8 cellular contexts compared by ENCODE assay signal in the genomic region with DNA sequence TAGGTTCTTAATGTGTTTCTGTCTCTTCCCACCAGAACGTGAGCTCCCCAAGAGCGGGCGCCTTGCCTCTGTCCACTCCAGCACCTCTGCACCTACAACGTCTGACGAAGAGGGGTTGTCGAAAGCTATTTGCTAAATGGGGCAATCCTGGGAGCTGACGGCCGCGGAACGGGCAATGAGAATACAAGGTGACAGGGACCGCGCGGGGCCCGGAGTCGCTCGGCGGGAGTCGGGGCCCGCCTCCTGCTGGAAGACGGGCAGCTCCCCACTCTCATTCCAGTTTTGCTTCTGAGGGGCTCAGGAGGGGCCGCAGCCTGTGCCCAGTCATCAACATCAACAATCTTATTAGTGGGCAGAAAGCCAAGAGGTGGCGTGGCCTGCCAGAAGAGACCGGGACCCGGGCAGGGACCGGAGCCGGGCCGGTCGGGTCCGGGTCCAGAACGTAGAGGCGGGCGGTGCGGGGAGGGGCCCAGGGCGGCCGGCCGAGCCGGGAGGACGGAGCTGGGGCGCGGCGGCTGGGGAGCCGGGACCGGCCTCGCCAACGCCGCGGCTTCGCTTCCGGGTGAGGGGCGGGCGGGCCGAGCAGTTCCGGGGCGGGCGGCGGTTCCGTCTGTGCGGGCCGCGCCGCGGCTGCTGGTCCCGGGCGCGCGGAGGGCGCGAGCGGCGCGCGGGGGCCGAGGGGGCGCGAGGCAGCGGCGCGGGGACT. TPM values are rescaled to one million over a fixed set of nuclear protein-coding genes. Genes with fewer than 3 reads are reported as not detected.
DNase-seq lines count a peak whose midpoint lies in the region; ATAC-seq and TF ChIP-seq lines count a peak whose summit lies in the region.

A gene (plus strand): TSS at position 603 of the 706 bp plus-strand sequence. CDS start 191 bp downstream, outside the sequence.

- H3K27me3 ChIP-seq in Caco-2 (replicated peaks; ENCODE audit: control insufficient read depth, insufficient read depth, low read length), result no peaks in the 10 kb centered on the region
- no peaks in the 10 kb centered on the region for H3K27me3 ChIP-seq in layer of hippocampus (ENCODE audit: control insufficient read depth, insufficient read depth, low read length)

- no peaks in the 10 kb centered on the region for H3K36me3 ChIP-seq in Caco-2 (ENCODE audit: control insufficient read depth, insufficient read depth, low read length)

- CTCF ChIA-PET in Caco-2 (lab: Charles Lee), result interaction anchor here (0.6 to 3.5 kb wide), 9 partner anchors 9 to 182 kb away, joined by 3 to 36 read pairs (median 5); no protein-coding TSS in a partner anchor

- DNase-seq in Caco-2, result peak; percentile 60 to 70
- peak; percentile 73 for DNase-seq in NCI-H1092 treated with DMSO at 0.1 percent for 48 hours (lab: John Stamatoyannopoulos, UW)
- DNase-seq in activated CD4-positive, CD25-positive, alpha-beta regulatory T cell treated with anti-CD3 and anti-CD28 coated beads, Interleukin-2, amount 50 U/mL, for 72 hours, result peak; percentile 76
- DNase-seq in choroid plexus epithelial cell (ENCODE audit: low read depth), result peak; percentile 74
- peak; percentile 26 to 36 for DNase-seq in stimulated activated CD4-positive, alpha-beta T cell treated with anti-CD3 and anti-CD28 coated beads, Interleukin-1b, Interleukin-23, amount 100 ng/mL, for 1 hour (ENCODE audit: low read depth in 2 of 2)

- peak within 1 kb of the TSS; percentile 87 for H3K4me3 Mint-ChIP-seq in Caco-2 (ENCODE audit: unreplicated experiment)

- H3K4me1 Mint-ChIP-seq in Caco-2 (ENCODE audit: low read depth, unreplicated experiment), result peaks cover 12% of the 10 kb centered on the region

- POLR2A ChIA-PET in Caco-2 (lab: Charles Lee), result interaction anchor here (0.5 to 0.7 kb wide), 3 partner anchors 19 to 1580 kb away, joined by 3 to 15 read pairs (median 14); no protein-coding TSS in a partner anchor

- no peaks in the 10 kb centered on the region for H3K9me3 Mint-ChIP-seq in Caco-2 (ENCODE audit: unreplicated experiment)

- ATAC-seq in GM21619 (IDR thresholded peaks at IDR 0.05; ENCODE audit: unreplicated experiment) (peak; percentile 60), HG03135 (IDR thresholded peaks at IDR 0.05; ENCODE audit: unreplicated experiment) (no peak)

- H3K27ac Mint-ChIP-seq in Caco-2 (ENCODE audit: unreplicated experiment), result peak within 1 kb of the TSS; percentile 72

- intact Hi-C loops in Caco-2 (cut with micrococcal nuclease; ENCODE audit: unreplicated experiment), result no loop called here

- no peaks in the 10 kb centered on the region for H3K27me3 Mint-ChIP-seq in Caco-2 (ENCODE audit: insufficient read depth, unreplicated experiment)

- no TSS peak for BruUV-seq in Caco-2 (replicated peaks; lab: Mats Ljungman, UMichigan)

- peak within 1 kb of the TSS; percentile 63 for H3K27ac ChIP-seq in layer of hippocampus (ENCODE audit: low read depth, low read length)

- H3K9me3 ChIP-seq in Caco-2, result no peaks in the 10 kb centered on the region

- peak within 1 kb of the TSS; percentile 95 for H3K4me3 ChIP-seq in Caco-2 (ENCODE audit: low read depth, low read length)
- peak within 1 kb of the TSS; percentile 86 for H3K4me3 ChIP-seq in choroid plexus epithelial cell (ENCODE audit: low read depth, low read length)

- H3K4me1 ChIP-seq in Caco-2, result no peaks in the 10 kb centered on the region

- H3K36me3 Mint-ChIP-seq in Caco-2 (ENCODE audit: insufficient read depth, unreplicated experiment), result no peaks in the 10 kb centered on the region

- peak in 1 of 2 experiments; percentile 20 for TF ChIP-seq CTCF in Caco-2 (IDR thresholded peaks at IDR 0.05; ENCODE audit: insufficient read depth in 1 of 2, low read depth in 1 of 2, low read length in 1 of 2, severe bottlenecking in 1 of 2, unreplicated experiment in 1 of 2)
- no peak for TF ChIP-seq CTCF in choroid plexus epithelial cell (conservative IDR thresholded peaks at IDR 0.05; ENCODE audit: low read depth, low read length)

RNA-seq across cellular contexts. Expression of the gene that starts here (rescaled TPM):
- 10.2 and 10.9 TPM in 2 replicates for total RNA-seq in Caco-2 (2022)
